16 cellular contexts compared by ENCODE assay signal in the genomic region with DNA sequence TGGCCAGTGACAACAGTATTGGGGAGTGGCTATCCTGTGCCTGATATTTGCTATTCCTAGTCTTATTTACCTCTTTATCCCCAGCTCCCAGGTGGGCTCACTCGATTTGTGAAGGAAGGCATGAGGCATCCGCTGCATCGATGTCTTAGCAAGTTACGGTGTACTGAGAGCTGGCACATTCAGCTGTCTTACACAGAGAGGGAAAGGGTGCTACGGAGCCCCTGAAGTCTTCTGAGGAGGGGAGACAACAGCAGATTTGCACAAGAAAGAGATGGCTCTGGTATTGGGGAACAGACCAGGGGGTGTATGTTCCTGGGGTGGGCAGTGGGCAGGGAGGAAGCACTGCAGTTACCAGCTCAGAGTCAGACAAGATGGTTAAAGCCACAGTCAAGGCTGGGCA.
"Had no signal": no experiment of that assay in that cellular context is flagged by ENCODE, and none has a peak within 500 bp of the region (broad histone marks: within the 10 kb centered on the region; RNA-seq: fewer than 3 reads in every experiment).

No MANE protein-coding gene starts in this region.

- ATAC-seq: esophagus mucosa, gastrocnemius medialis, heart right ventricle, left lung, right cardiac atrium had no signal

- H3K27me3 ChIP-seq: heart right ventricle, left lung, ovary had no signal

- H3K4me3 Mint-ChIP-seq: naive B cell, nephron had no signal

- H3K4me1 ChIP-seq: gastrocnemius medialis had no signal

- H3K4me1 Mint-ChIP-seq: naive B cell had no signal

- H3K36me3 ChIP-seq: gastrocnemius medialis, heart right ventricle, left lung, ovary had no signal

- DNase-seq: cerebellar nuclear complex; effector CD8-positive, alpha-beta T cell; gastrocnemius medialis; heart right ventricle; left lung; mesenchymal stem cell; naive B cell; ovary; right cardiac atrium; small intestine; stimulated activated CD4-positive, alpha-beta T cell treated with anti-CD3 and anti-CD28 coated beads, Interleukin-12 subunit alpha, Interleukin-12 subunit beta, amount 100 ng/mL, for 4 hours; stimulated activated naive CD4-positive, alpha-beta T cell; trophoblast cell had no signal

- H3K27ac Mint-ChIP-seq: naive B cell, nephron had no signal

- H3K4me3 ChIP-seq: gastrocnemius medialis, heart right ventricle, left lung, lung, ovary had no signal

- H3K27ac ChIP-seq: gastrocnemius medialis, heart right ventricle, left lung, ovary had no signal
